ENCODE assay signal across 23 cellular contexts in genomic region chr1:213979751-213980605, GRCh38. TPM values are rescaled to one million over a fixed set of nuclear protein-coding genes. Genes with fewer than 3 reads are reported as not detected.
A peak's percentile ranks its signal among the peaks of the same experiment; 100 is the strongest.
DNase-seq lines count a peak whose midpoint lies in the region; ATAC-seq, FAIRE-seq and TF ChIP-seq lines count a peak whose summit lies in the region.
"Had no signal": no experiment of that assay in that cellular context is flagged by ENCODE, and none has a peak within 500 bp of the region (broad histone marks: within the 10 kb centered on the region; RNA-seq: fewer than 3 reads in every experiment).

No MANE protein-coding gene starts in this region.

- H2BK5ac ChIP-seq in mesendoderm (ENCODE audit: low read length): no peak overlapping the region

- H4K20me1 ChIP-seq in HepG2 (ENCODE audit: insufficient read depth, low read length): no peaks in the 10 kb centered on the region

- peak overlapping the region; percentile 25 for H3K56ac ChIP-seq in mesendoderm (ENCODE audit: low read length)

- no peak overlapping the region for H3K4me2 ChIP-seq in HepG2 (ENCODE audit: low read depth, low read length)
- peak overlapping the region; percentile 8 for H3K4me2 ChIP-seq in mesendoderm (ENCODE audit: low read length)

- no peaks in the 10 kb centered on the region for H3K27me3 ChIP-seq in HepG2 (ENCODE audit: control insufficient read depth in 1 of 2, insufficient read depth in 2 of 2, low read length in 2 of 2)
- H3K27me3 ChIP-seq in right lobe of liver: no peaks in the 10 kb centered on the region
- H3K27me3 ChIP-seq in mesendoderm (ENCODE audit: insufficient read depth, low read length, poor library complexity): peaks cover 33% of the 10 kb centered on the region
- H3K27me3 ChIP-seq in upper lobe of right lung: peaks cover 68% of the 10 kb centered on the region
- H3K27me3 ChIP-seq in gastrocnemius medialis: peaks cover 24 to 31% (median 24%) of the 10 kb centered on the region in 3 donors

- TF ChIP-seq POLR2A in HepG2 (IDR thresholded peaks at IDR 0.05; ENCODE audit: insufficient read depth in 1 of 2, low read depth in 2 of 2, low read length in 2 of 2): no peak
- no peak for TF ChIP-seq POLR2A in right lobe of liver (IDR thresholded peaks at IDR 0.05)
- TF ChIP-seq POLR2A in gastrocnemius medialis (IDR thresholded peaks at IDR 0.05): no peak

- POLR2A ChIA-PET in HepG2 (lab: Yijun Ruan, JAX): no interaction called here

- H3K79me2 ChIP-seq in HepG2 (ENCODE audit: insufficient read depth, low read length) (no peaks in the 10 kb centered on the region), mesendoderm (ENCODE audit: control insufficient read depth, insufficient read depth, low read length) (no peaks in the 10 kb centered on the region)

- FAIRE-seq in HepG2 (lab: Jason Lieb, UNC): no peak
- FAIRE-seq: GM18507, kidney had no signal

- in situ Hi-C loops in HepG2 (cut with HindIII; ENCODE audit: extremely low pct_ligation_motif_present, low pct_unique_long_range_greater_than_20kb): loop anchor here (10.0 to 25.0 kb wide), 3 partner anchors 415 to 743 kb away; no protein-coding TSS in a partner anchor
- in situ Hi-C loops in gastrocnemius medialis (cut with MboI; ENCODE audit: low sequenced_read_pairs in 4 of 4): no loop called here

- H3K27ac ChIP-seq in HepG2 (ENCODE audit: extremely low read length, insufficient read depth, low read length) (no peak overlapping the region), right lobe of liver (peak overlapping the region in 1 of 3 donors; percentile 98), mesendoderm (ENCODE audit: low read depth, low read length) (no peak overlapping the region), upper lobe of right lung (no peak overlapping the region), gastrocnemius medialis (no peak overlapping the region)
- H3K27ac ChIP-seq: coronary artery, gastroesophageal sphincter had no signal

- H3K79me1 ChIP-seq in mesendoderm (ENCODE audit: low read length): no peaks in the 10 kb centered on the region

- no peaks in the 10 kb centered on the region for H3K9me3 Mint-ChIP-seq in endothelial cell (ENCODE audit: unreplicated experiment)
- H3K9me3 Mint-ChIP-seq: activated naive CD4-positive, alpha-beta T cell treated with anti-CD3 and anti-CD28 coated beads, Interleukin-2, amount 10 ng/mL, durations not matched to agents 7 days and 5 days had no signal

- no peak overlapping the region for H2BK15ac ChIP-seq in mesendoderm (replicated peaks; ENCODE audit: low read depth)

- H4K8ac ChIP-seq in mesendoderm (ENCODE audit: low read depth, low read length): no peak overlapping the region

- WGBS in HepG2 (ENCODE audit: low lambda C conversion rate): 97% methylated on average over 48 of the region's 48 CpGs
- 48% methylated on average over 20 of the region's 48 CpGs for WGBS in right lobe of liver (ENCODE audit: insufficient coverage, low coverage, low lambda C conversion rate, missing lambda C conversion rate)
- no CpG with 5 or more reads among the region's 48 CpGs for WGBS in mesendoderm (ENCODE audit: extremely low coverage, insufficient coverage, low lambda C conversion rate)

- peak overlapping the region; percentile 22 for H3K18ac ChIP-seq in mesendoderm (ENCODE audit: low read length)

- no peak for TF ChIP-seq RAD21 in HepG2 (CRISPR knock-in tag; IDR thresholded peaks at IDR 0.05)

- H4K5ac ChIP-seq in mesendoderm (ENCODE audit: low read length): no peak overlapping the region

- no TSS peak for BruUV-seq in HepG2 (replicated peaks; lab: Mats Ljungman, UMichigan)

- TF ChIP-seq CTCF in HepG2 (CRISPR knock-in tag; IDR thresholded peaks at IDR 0.05) (no peak), right lobe of liver (IDR thresholded peaks at IDR 0.05) (no peak), endothelial cell (IDR thresholded peaks at IDR 0.05; ENCODE audit: unreplicated experiment) (no peak), upper lobe of right lung (IDR thresholded peaks at IDR 0.05) (no peak), gastrocnemius medialis (IDR thresholded peaks at IDR 0.05 in 4 of 5, conservative IDR thresholded peaks at IDR 0.05 in 1 of 5) (no peak)

- ATAC-seq in HepG2 (no peak), right lobe of liver (no peak), upper lobe of right lung (peak; percentile 11), gastrocnemius medialis (no peak)
- ATAC-seq: gastroesophageal sphincter, sciatic nerve had no signal

- H3K27me3 Mint-ChIP-seq in endothelial cell (ENCODE audit: unreplicated experiment): peaks cover 28% of the 10 kb centered on the region

- no peak overlapping the region for H3K23ac ChIP-seq in mesendoderm (ENCODE audit: low read length)

- H3K4me1 ChIP-seq in HepG2 (ENCODE audit: insufficient read depth, low read length) (peaks cover 66% of the 10 kb centered on the region), right lobe of liver (peaks cover 0 to 57% (median 11%) of the 10 kb centered on the region in 4 donors), mesendoderm (ENCODE audit: control insufficient read depth, low read depth, low read length) (peaks cover 7% of the 10 kb centered on the region), upper lobe of right lung (peaks cover under 1% of the 10 kb centered on the region), gastrocnemius medialis (peaks cover 11 to 12% of the 10 kb centered on the region in 2 donors)

- intact Hi-C loops in HepG2 (cut with micrococcal nuclease; ENCODE audit: unreplicated experiment): loop anchor here (10.0 kb wide), 2 partner anchors 185 to 305 kb away; no protein-coding TSS in a partner anchor
- intact Hi-C loops in right lobe of liver (cut with DNase I): no loop called here
- intact Hi-C loops in upper lobe of right lung (cut with DNase I): no loop called here
- intact Hi-C loops in gastrocnemius medialis (cut with DNase I; ENCODE audit: low total_unique reads): no loop called here

- H3K4ac ChIP-seq in mesendoderm (ENCODE audit: low read depth, low read length): no peak overlapping the region

- peaks cover 65% of the 10 kb centered on the region for H3K4me1 Mint-ChIP-seq in endothelial cell (ENCODE audit: unreplicated experiment)

- H3K9me3 ChIP-seq in HepG2 (ENCODE audit: low read length): no peaks in the 10 kb centered on the region
- H3K9me3 ChIP-seq in right lobe of liver: no peaks in the 10 kb centered on the region
- no peaks in the 10 kb centered on the region for H3K9me3 ChIP-seq in upper lobe of right lung
- H3K9me3 ChIP-seq in gastrocnemius medialis: no peaks in the 10 kb centered on the region
- H3K9me3 ChIP-seq: gastroesophageal sphincter had no signal

- no peak overlapping the region for H2AK5ac ChIP-seq in mesendoderm (ENCODE audit: low read length)

- H3K4me3 ChIP-seq in HepG2 (replicated peaks in 1 of 3; ENCODE audit: insufficient read depth in 1 of 3, low read depth in 2 of 3, low read length in 3 of 3) (no peak overlapping the region), right lobe of liver (no peak overlapping the region), mesendoderm (ENCODE audit: low read length) (no peak overlapping the region), upper lobe of right lung (no peak overlapping the region), gastrocnemius medialis (no peak overlapping the region)
- H3K4me3 ChIP-seq: coronary artery, gastroesophageal sphincter had no signal

- H3K4me3 Mint-ChIP-seq in endothelial cell (ENCODE audit: unreplicated experiment): peak overlapping the region; percentile 57
- H3K4me3 Mint-ChIP-seq: activated naive CD4-positive, alpha-beta T cell treated with anti-CD3 and anti-CD28 coated beads, Interleukin-2, amount 10 ng/mL, durations not matched to agents 7 days and 5 days had no signal

- H2BK120ac ChIP-seq in mesendoderm (ENCODE audit: low read depth, low read length): no peak overlapping the region

- DNase-seq in HepG2 (ENCODE audit: low spot score) (no peak), right lobe of liver (no peak), endothelial cell (ENCODE audit: low spot score) (no peak), mesendoderm (peak; percentile 66), upper lobe of right lung (no peak), NCI-H524 (lab: John Stamatoyannopoulos, UW) (no peak), dermis blood vessel endothelial cell (no peak), gastrocnemius medialis (no peak)
- DNase-seq: activated CD4-positive, alpha-beta T cell treated with anti-CD3 and anti-CD28 coated beads, Interleukin-2, amount 50 U/mL, for 4 hours; activated naive CD4-positive, alpha-beta T cell treated with anti-CD3 and anti-CD28 coated beads, Interleukin-2, amount 10 ng/mL, durations not matched to agents 7 days and 5 days; activated T-cell treated with anti-CD3 and anti-CD28 coated beads for 4 hours; CD4-positive, alpha-beta memory T cell; DMS79 treated with DMSO at 0.1 percent for 48 hours; erythroblast; GOT3; kidney; midbrain; NCI-H1930; stimulated activated naive CD4-positive, alpha-beta T cell treated with Interleukin-2 at 50 U/mL for 16 hours had no signal

- CTCF ChIA-PET in HepG2 (lab: Yijun Ruan, JAX; ENCODE audit: low intra/inter-chr PET ratio, low total read pairs): no interaction called here

- H3K36me3 ChIP-seq in HepG2 (replicated peaks in 1 of 2; ENCODE audit: control insufficient read depth in 1 of 2, insufficient read depth in 2 of 2, low read length in 2 of 2) (no peaks in the 10 kb centered on the region), right lobe of liver (no peaks in the 10 kb centered on the region), mesendoderm (ENCODE audit: control insufficient read depth, insufficient read depth, low read length) (no peaks in the 10 kb centered on the region), upper lobe of right lung (no peaks in the 10 kb centered on the region), gastrocnemius medialis (no peaks in the 10 kb centered on the region)
- H3K36me3 ChIP-seq: gastroesophageal sphincter had no signal

- H3K9ac ChIP-seq in HepG2 (ENCODE audit: insufficient read depth, low read depth, low read length): no peak overlapping the region
- peak overlapping the region; percentile 30 for H3K9ac ChIP-seq in mesendoderm (ENCODE audit: low read length)

- no peak overlapping the region for H3K27ac Mint-ChIP-seq in endothelial cell (ENCODE audit: unreplicated experiment)
- H3K27ac Mint-ChIP-seq: CD4-positive, alpha-beta memory T cell had no signal

- H2AFZ ChIP-seq in HepG2 (ENCODE audit: low read length): no peak overlapping the region

- peaks cover 5% of the 10 kb centered on the region for H3K36me3 Mint-ChIP-seq in endothelial cell (ENCODE audit: low read depth, unreplicated experiment)
- H3K36me3 Mint-ChIP-seq: CD4-positive, alpha-beta memory T cell had no signal

- TF ChIP-seq EP300 in HepG2 (IDR thresholded peaks at IDR 0.05; ENCODE audit: low read depth in 2 of 2, low read length in 2 of 2) (no peak), HepG2 (CRISPR knock-in tag; IDR thresholded peaks at IDR 0.05; ENCODE audit: borderline replicate concordance) (no peak)

RNA-seq across cellular contexts. Expression of gene PROX1, which starts 7.8 kb away (rescaled TPM):
- 30.2 and 48.5 TPM in 2 replicates for total RNA-seq in HepG2 (2016; rRNA removed; fragmentation: Illumina TruSeq; extraction: Trizol)
- 18.3 and 23.4 TPM in 2 replicates for total RNA-seq in HepG2 (2016; cell fraction: cytosol; rRNA removed; fragmentation: Illumina TruSeq; extraction: Trizol; ENCODE audit: low read depth)
- total RNA-seq in HepG2 (2016; cell fraction: insoluble cytoplasmic fraction; rRNA removed; fragmentation: Illumina TruSeq; extraction: Trizol): 30.0 and 40.1 TPM in 2 replicates
- 37.4 and 49.2 TPM in 2 replicates for total RNA-seq in HepG2 (2016; cell fraction: membrane; rRNA removed; fragmentation: Illumina TruSeq; extraction: Trizol)
- total RNA-seq in HepG2 (2016; cell fraction: nucleus; rRNA removed; fragmentation: Illumina TruSeq; extraction: Trizol): 48.9 and 52.6 TPM in 2 replicates
- polyA plus RNA-seq in HepG2 (2011; rRNA removed): 10.0 and 12.3 TPM in 2 replicates
- 6.4 and 10.1 TPM in 2 replicates for polyA plus RNA-seq in HepG2 (2011; cell fraction: cytosol; rRNA removed)
- polyA plus RNA-seq in HepG2 (2011; cell fraction: nucleus; rRNA removed): 24.5 and 25.6 TPM in 2 replicates
- polyA plus RNA-seq in HepG2 (2012): 32.4 and 38.1 TPM in 2 replicates
- 0.63 and 0.75 TPM in 2 replicates for polyA plus RNA-seq in HepG2 (2016; cell fraction: cytosol; fragmentation: Illumina TruSeq; extraction: Trizol; ENCODE audit: low read depth)
- 32.3 and 34.3 TPM in 2 replicates for polyA plus RNA-seq in HepG2 (2016; cell fraction: insoluble cytoplasmic fraction; fragmentation: Illumina TruSeq; extraction: Trizol; ENCODE audit: low read depth)
- 2.9 and 3.5 TPM in 2 replicates for polyA plus RNA-seq in HepG2 (2016; cell fraction: membrane; fragmentation: Illumina TruSeq; extraction: Trizol; ENCODE audit: low read depth)
- polyA plus RNA-seq in HepG2 (2016; cell fraction: nucleus; fragmentation: Illumina TruSeq; extraction: Trizol; ENCODE audit: insufficient read depth, low read depth): 47.2 and 51.1 TPM in 2 replicates
- polyA minus RNA-seq in HepG2 (2011; rRNA and poly(A)+ RNA removed; ENCODE audit: low replicate concordance): 40.4 TPM in 1 of 2 replicates, not detected in the other
- 37.0 and 45.5 TPM in 2 replicates for polyA minus RNA-seq in HepG2 (2011; cell fraction: cytosol; rRNA and poly(A)+ RNA removed)
- polyA minus RNA-seq in HepG2 (2011; cell fraction: nucleus; rRNA and poly(A)+ RNA removed): 45.6 and 52.3 TPM in 2 replicates
- 100 to 1,000 TPM in 4 of 6 experiments, 10 to 100 TPM in 2; 79.6 to 186 (median 164) TPM for total RNA-seq in right lobe of liver
- 7.2 TPM for total RNA-seq in endothelial cell (ENCODE audit: unreplicated experiment)
- polyA plus RNA-seq in mesendoderm (2013, experiment 1 of 2): 0.42 TPM
- polyA plus RNA-seq in mesendoderm (2013, experiment 2 of 2): 0.36 TPM
- total RNA-seq in upper lobe of right lung: 14.1 TPM
- 45.8 and 114 TPM in 2 replicates for total RNA-seq in dermis blood vessel endothelial cell
- 1 to 10 TPM; 4.1 to 8.0 (median 5.5) TPM for total RNA-seq in gastrocnemius medialis
- total RNA-seq: CD4-positive, alpha-beta memory T cell had no signal
- polyA plus RNA-seq: CD4-positive, alpha-beta memory T cell had no signal
